ENCODE assay signal across 19 cellular contexts in genomic region chr5:175798626-175799025, GRCh38.
A peak's percentile ranks its signal among the peaks of the same experiment; 100 is the strongest.
DNase-seq lines count a peak whose midpoint lies in the region; ATAC-seq, FAIRE-seq and TF ChIP-seq lines count a peak whose summit lies in the region.
"Had no signal": no experiment of that assay in that cellular context is flagged by ENCODE, and none has a peak within 500 bp of the region (broad histone marks: within the 10 kb centered on the region; RNA-seq: fewer than 3 reads in every experiment).

No MANE protein-coding gene starts in this region.

- no peak overlapping the region for H2AFZ ChIP-seq in neural cell (ENCODE audit: low read depth, low read length)

- peaks cover 52% of the 10 kb centered on the region for H3K4me1 Mint-ChIP-seq in glutamatergic neuron (ENCODE audit: low read depth, unreplicated experiment)
- H3K4me1 Mint-ChIP-seq in natural killer cell: peaks cover 10 to 30% of the 10 kb centered on the region in 2 donors

- H3K4me3 Mint-ChIP-seq in glutamatergic neuron (ENCODE audit: unreplicated experiment): peak overlapping the region; percentile 47
- H3K4me3 Mint-ChIP-seq in natural killer cell: no peak overlapping the region
- H3K4me3 Mint-ChIP-seq: B cell; CD4-positive, alpha-beta T cell; HFFc6 had no signal

- DNase-seq in A549 (ENCODE audit: low read depth in 1 of 2, low spot score in 1 of 2): no peak
- no peak for DNase-seq in WERI-Rb-1
- DNase-seq in glutamatergic neuron: no peak
- no peak for DNase-seq in left colon
- no peak for DNase-seq in natural killer cell
- DNase-seq in GM12892 (ENCODE audit: insufficient read length): no peak
- DNase-seq: C1 segment of cervical spinal cord; Calu3; CD4-positive, alpha-beta T cell; DMS 273 treated with DMSO at 0.1 percent for 48 hours; GOT3; H9; HFFc6 had no signal

- H3K27me3 ChIP-seq in WERI-Rb-1 (ENCODE audit: insufficient read depth, low read depth, severe bottlenecking): no peaks in the 10 kb centered on the region
- H3K27me3 ChIP-seq in neural cell (ENCODE audit: insufficient read depth, low read depth, low read length): no peaks in the 10 kb centered on the region

- peaks cover 18% of the 10 kb centered on the region for H3K27me3 Mint-ChIP-seq in glutamatergic neuron (ENCODE audit: unreplicated experiment)
- peaks cover 61 to 66% of the 10 kb centered on the region in 2 donors for H3K27me3 Mint-ChIP-seq in natural killer cell (ENCODE audit: low read depth in 2 of 2)

- H3K36me3 Mint-ChIP-seq in glutamatergic neuron (ENCODE audit: unreplicated experiment) (no peaks in the 10 kb centered on the region), natural killer cell (no peaks in the 10 kb centered on the region)

- peaks cover 38% of the 10 kb centered on the region for H3K4me1 ChIP-seq in A549

- TF ChIP-seq CTCF in A549 (IDR thresholded peaks at IDR 0.05) (no peak), WERI-Rb-1 (IDR thresholded peaks at IDR 0.05; ENCODE audit: low read depth, low read length) (no peak), glutamatergic neuron (IDR thresholded peaks at IDR 0.05; ENCODE audit: partially characterized antibody, unreplicated experiment) (no peak), neural cell (IDR thresholded peaks at IDR 0.05; ENCODE audit: poor library complexity, severe bottlenecking) (no peak), natural killer cell (IDR thresholded peaks at IDR 0.05) (no peak)

- no peak overlapping the region for H3K4me2 ChIP-seq in A549
- peak overlapping the region; percentile 89 for H3K4me2 ChIP-seq in neural cell (ENCODE audit: low read length)

- intact Hi-C loops in left colon (cut with DNase I, micrococcal nuclease): no loop called here
- intact Hi-C loops in natural killer cell (cut with micrococcal nuclease): no loop called here

- no peaks in the 10 kb centered on the region for H4K20me1 ChIP-seq in neural cell (ENCODE audit: insufficient read depth)

- H3K9ac ChIP-seq in neural cell (ENCODE audit: low read length): peak overlapping the region; percentile 93

- H3K9me3 Mint-ChIP-seq in glutamatergic neuron (ENCODE audit: unreplicated experiment) (peaks cover 20% of the 10 kb centered on the region), natural killer cell (peaks cover 3% of the 10 kb centered on the region in 2 donors)
- H3K9me3 Mint-ChIP-seq: H9, HFFc6 had no signal

- H3K27ac ChIP-seq in A549 (peak overlapping the region; percentile 65 to 80; a peak in 4 of 6 replicates), WERI-Rb-1 (peak overlapping the region; percentile 99), neural cell (ENCODE audit: low read length) (peak overlapping the region; percentile 92)

- FAIRE-seq in A549 (lab: Jason Lieb, UNC) (no peak), GM12892 (lab: Jason Lieb, UNC) (no peak)
- FAIRE-seq: GM18507, HepG2, HTR-8/SVneo had no signal

- TF ChIP-seq EP300 in A549 (IDR thresholded peaks at IDR 0.05): no peak
- no peak for TF ChIP-seq EP300 in neural cell (conservative IDR thresholded peaks at IDR 0.05; ENCODE audit: poor library complexity, severe bottlenecking)

- POLR2A ChIA-PET in A549 (lab: Yijun Ruan, JAX): no interaction called here

- H3K9me2 ChIP-seq in neural cell (ENCODE audit: insufficient read depth, low read length): no peaks in the 10 kb centered on the region

- no peak for ATAC-seq in A549
- ATAC-seq in GM18511 (IDR thresholded peaks at IDR 0.05; ENCODE audit: unreplicated experiment): no peak
- no peak for ATAC-seq in left colon
- no peak for ATAC-seq in natural killer cell
- ATAC-seq: HepG2 had no signal

- H3K79me2 ChIP-seq in neural cell (replicated peaks; ENCODE audit: insufficient read depth, low read length): no peaks in the 10 kb centered on the region

- CTCF ChIA-PET in A549 (lab: Yijun Ruan, JAX): interaction anchor here (2.3 to 6.4 kb wide), 5 partner anchors 10 to 73 kb away, joined by 14 to 47 read pairs (median 32); partner anchors contain the start of gene CPLX2

- TF ChIP-seq POLR2A in A549 (IDR thresholded peaks at IDR 0.05; ENCODE audit: low read length) (no peak), GM12892 (IDR thresholded peaks at IDR 0.05; ENCODE audit: low read depth, low read length) (no peak)

- H3K36me3 ChIP-seq in WERI-Rb-1 (peaks cover 9% of the 10 kb centered on the region), neural cell (ENCODE audit: insufficient read depth, low read length) (no peaks in the 10 kb centered on the region)

- WGBS in A549 (ENCODE audit: missing lambda C conversion rate): 98% methylated on average over 2 of the region's 2 CpGs

- no peak overlapping the region for H3K4me3 ChIP-seq in A549
- H3K4me3 ChIP-seq in WERI-Rb-1 (ENCODE audit: low read depth, low read length): no peak overlapping the region
- H3K4me3 ChIP-seq in neural cell (ENCODE audit: low read length): peak overlapping the region; percentile 88

- H3F3A ChIP-seq in neural cell (ENCODE audit: insufficient read depth, low read length, poor library complexity, severe bottlenecking): no peaks in the 10 kb centered on the region

- TF ChIP-seq RAD21 in A549 (conservative IDR thresholded peaks at IDR 0.05 in 1 of 2, IDR thresholded peaks at IDR 0.05 in 1 of 2) (no peak), neural cell (conservative IDR thresholded peaks at IDR 0.05) (no peak)

- H3K27ac Mint-ChIP-seq in glutamatergic neuron (ENCODE audit: unreplicated experiment) (peak overlapping the region; percentile 99), natural killer cell (no peak overlapping the region)
- H3K27ac Mint-ChIP-seq: B cell; CD4-positive, alpha-beta T cell; HFFc6 had no signal

- H3K9me3 ChIP-seq in A549 (no peaks in the 10 kb centered on the region), WERI-Rb-1 (ENCODE audit: severe bottlenecking) (no peaks in the 10 kb centered on the region), neural cell (ENCODE audit: low read length) (no peaks in the 10 kb centered on the region)

TF ChIP-seq in A549, 52 proteins besides CTCF, POLR2A, EP300 and RAD21:
- no peak for TF ChIP-seq HOXB13 (CRISPR knock-in tag; IDR thresholded peaks at IDR 0.05; ENCODE audit: low read depth)
- no peak for TF ChIP-seq MYC (IDR thresholded peaks at IDR 0.05; ENCODE audit: borderline replicate concordance, low read length)
- no peak for TF ChIP-seq EHF (CRISPR knock-in tag; IDR thresholded peaks at IDR 0.05)
- no peak for TF ChIP-seq BHLHE40 (IDR thresholded peaks at IDR 0.05; ENCODE audit: low read depth, low read length)
- no peak for TF ChIP-seq CEBPB (IDR thresholded peaks at IDR 0.05)
- no peak for TF ChIP-seq HMGXB4 (CRISPR knock-in tag; IDR thresholded peaks at IDR 0.05; ENCODE audit: borderline replicate concordance)
- no peak for TF ChIP-seq SREBF2 (IDR thresholded peaks at IDR 0.05)
- no peak for TF ChIP-seq RFX5 (IDR thresholded peaks at IDR 0.05)
- TF ChIP-seq CBX8 (IDR thresholded peaks at IDR 0.05): no peak
- TF ChIP-seq POLR2AphosphoS2 (conservative IDR thresholded peaks at IDR 0.05; ENCODE audit: low read length): no peak

TF ChIP-seq in neural cell, 6 proteins besides CTCF, POLR2A, EP300 and RAD21:
- TF ChIP-seq POLR2AphosphoS5 (IDR thresholded peaks at IDR 0.05) (no peak), TAF1 (IDR thresholded peaks at IDR 0.05; ENCODE audit: low read depth) (no peak), REST (IDR thresholded peaks at IDR 0.05; ENCODE audit: borderline replicate concordance) (no peak), SMC3 (conservative IDR thresholded peaks at IDR 0.05; ENCODE audit: poor library complexity) (no peak), EZH2 (IDR thresholded peaks at IDR 0.05; ENCODE audit: borderline replicate concordance, insufficient read depth, low read length, poor library complexity, severe bottlenecking) (no peak), MXI1 (conservative IDR thresholded peaks at IDR 0.05; ENCODE audit: poor library complexity, severe bottlenecking) (no peak)
